In the genomic region with DNA sequence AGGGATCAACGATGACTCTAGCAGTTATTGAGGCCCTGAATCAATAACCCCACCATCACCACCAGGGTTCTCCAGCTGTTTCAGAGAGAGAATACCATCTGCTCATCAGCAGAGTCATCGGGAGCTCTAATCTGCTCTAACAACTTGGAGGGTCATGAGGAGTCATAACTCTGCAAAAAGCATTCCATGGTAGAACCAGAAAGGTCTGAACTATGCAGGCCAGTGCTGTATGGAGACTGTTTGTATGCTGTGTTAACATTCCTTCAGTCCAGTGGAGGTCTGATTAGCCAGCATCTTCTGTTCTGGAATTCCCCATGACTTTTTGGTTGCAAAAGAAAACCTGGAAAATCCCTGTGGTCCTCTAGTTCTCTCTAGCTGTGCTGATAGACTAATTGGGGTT, we compare ENCODE assay signal across 11 cellular contexts. TPM values are rescaled to one million over a fixed set of nuclear protein-coding genes. Genes with fewer than 3 reads are reported as not detected.
DNase-seq lines count a peak whose midpoint lies in the region; ATAC-seq, FAIRE-seq and TF ChIP-seq lines count a peak whose summit lies in the region.
"Had no signal": no experiment of that assay in that cellular context is flagged by ENCODE, and none has a peak within 500 bp of the region (broad histone marks: within the 10 kb centered on the region; RNA-seq: fewer than 3 reads in every experiment).

No MANE protein-coding gene starts in this region.

- peak overlapping the region; percentile 88 for H2BK12ac ChIP-seq in trophoblast cell (ENCODE audit: low read length)

- H3K18ac ChIP-seq in trophoblast cell (ENCODE audit: low read length) = no peak overlapping the region

- H3K14ac ChIP-seq in trophoblast cell (ENCODE audit: low read length) = peak overlapping the region; percentile 90

- no peak for TF ChIP-seq POLR2A in endothelial cell of umbilical vein (IDR thresholded peaks at IDR 0.05; ENCODE audit: low read depth, low read length)

- H3K4me3 ChIP-seq in endothelial cell of umbilical vein (replicated peaks in 1 of 3; ENCODE audit: insufficient read depth in 1 of 3, low read depth in 1 of 3, low read length in 3 of 3) (no peak overlapping the region), trophoblast cell (ENCODE audit: low read depth, low read length) (no peak overlapping the region)
- H3K4me3 ChIP-seq: left ventricle myocardium inferior had no signal

- H3K27me3 ChIP-seq in endothelial cell of umbilical vein (ENCODE audit: control insufficient read depth in 2 of 2, insufficient read depth in 2 of 2, low read length in 2 of 2) (no peaks in the 10 kb centered on the region), trophoblast cell (ENCODE audit: insufficient read depth, low read length) (no peaks in the 10 kb centered on the region)

- H4K20me1 ChIP-seq in endothelial cell of umbilical vein (replicated peaks; ENCODE audit: control insufficient read depth, extremely low read depth, insufficient read depth, low read length) = no peaks in the 10 kb centered on the region

- no peak overlapping the region for H2AK5ac ChIP-seq in trophoblast cell (ENCODE audit: low read length)

- peak overlapping the region; percentile 96 for H4K91ac ChIP-seq in trophoblast cell (ENCODE audit: low read depth, low read length)

- POLR2A ChIA-PET in endothelial cell of umbilical vein (lab: Charles Lee) = interaction anchor here (1.2 to 1.7 kb wide), 2 partner anchors 15 to 60 kb away, joined by 3 to 4 read pairs; no protein-coding TSS in a partner anchor

- FAIRE-seq in endothelial cell of umbilical vein (lab: Jason Lieb, UNC) = no peak

- peak overlapping the region; percentile 99 for H2BK120ac ChIP-seq in trophoblast cell (ENCODE audit: insufficient read depth, low read length, poor library complexity)

- H3K9me3 ChIP-seq in endothelial cell of umbilical vein (replicated peaks; ENCODE audit: control insufficient read depth, insufficient read depth, low read length) (no peaks in the 10 kb centered on the region), trophoblast cell (ENCODE audit: insufficient read depth, low read depth, low read length) (no peaks in the 10 kb centered on the region)
- H3K9me3 ChIP-seq: left ventricle myocardium inferior had no signal

- H3K4ac ChIP-seq in trophoblast cell (ENCODE audit: low read depth, low read length) = no peak overlapping the region

- H3K27ac ChIP-seq in endothelial cell of umbilical vein (ENCODE audit: insufficient read depth, low read depth, low read length) (peak overlapping the region; percentile 91), trophoblast cell (ENCODE audit: low read depth, low read length) (peak overlapping the region; percentile 98)
- H3K27ac ChIP-seq: left ventricle myocardium inferior had no signal

- dilution Hi-C loops in endothelial cell of umbilical vein (cut with MboI; ENCODE audit: extremely low pct_ligation_motif_present, low sequenced_read_pairs) = no loop called here

- no peak overlapping the region for H3K4me3 Mint-ChIP-seq in Calu3 (ENCODE audit: low read depth, unreplicated experiment)

- H3K36me3 ChIP-seq in endothelial cell of umbilical vein (ENCODE audit: control insufficient read depth in 2 of 2, extremely low read depth in 1 of 2, insufficient read depth in 2 of 2, low read length in 2 of 2) (no peaks in the 10 kb centered on the region), trophoblast cell (ENCODE audit: control insufficient read depth in 1 of 2, insufficient read depth in 2 of 2, low read length in 2 of 2) (no peaks in the 10 kb centered on the region)
- H3K36me3 ChIP-seq: left ventricle myocardium inferior had no signal

- TF ChIP-seq CTCF in Calu3 (IDR thresholded peaks at IDR 0.05; ENCODE audit: unreplicated experiment) (no peak), endothelial cell of umbilical vein (IDR thresholded peaks at IDR 0.05; ENCODE audit: extremely low read depth in 1 of 2, insufficient read depth in 1 of 2, low read depth in 1 of 2, low read length in 2 of 2) (no peak)

- H2BK5ac ChIP-seq in trophoblast cell (ENCODE audit: low read depth, low read length, poor library complexity) = peak overlapping the region; percentile 95

- H3K79me1 ChIP-seq in trophoblast cell (ENCODE audit: low read length) = peaks cover 60% of the 10 kb centered on the region

- DNase-seq in Calu3 (no peak), NCI-H524 (lab: John Stamatoyannopoulos, UW) (peak; percentile 4 to 49), endothelial cell of umbilical vein (ENCODE audit: low read depth, low spot score) (peak; percentile 46), trophoblast cell (peak; percentile 89 to 96)
- DNase-seq in central memory CD4-positive, alpha-beta T cell = no peak
- DNase-seq: activated CD8-positive, alpha-beta memory T cell treated with anti-CD3 and anti-CD28 coated beads, Interleukin-2, amount 50 U/mL, for 4 hours; left ventricle myocardium inferior; NCI-H2081 treated with DMSO at 0.1 percent for 48 hours had no signal

- H3K23ac ChIP-seq in trophoblast cell (ENCODE audit: low read length) = no peak overlapping the region

- peak overlapping the region; percentile 69 for H4K8ac ChIP-seq in trophoblast cell (ENCODE audit: low read depth, low read length)

- H3K27ac Mint-ChIP-seq in Calu3 (ENCODE audit: unreplicated experiment) = peak overlapping the region; percentile 96

- no peak overlapping the region for H2AFZ ChIP-seq in endothelial cell of umbilical vein (ENCODE audit: low read depth, low read length)
- H2AFZ ChIP-seq in trophoblast cell (ENCODE audit: insufficient read depth, low read length, poor library complexity) = no peak overlapping the region

- BruUV-seq in Calu3 (replicated peaks; lab: Mats Ljungman, UMichigan) (no TSS peak), endothelial cell of umbilical vein (replicated peaks; lab: Mats Ljungman, UMichigan) (no TSS peak)

- H3K4me1 ChIP-seq in endothelial cell of umbilical vein (ENCODE audit: control insufficient read depth, extremely low read depth, insufficient read depth, low read length) (peaks cover 62% of the 10 kb centered on the region), trophoblast cell (ENCODE audit: control insufficient read depth in 1 of 2, insufficient read depth in 2 of 2, low read length in 2 of 2) (peaks cover 34 to 40% of the 10 kb centered on the region in 2 experiments)

- H3K27me3 Mint-ChIP-seq in Calu3 (ENCODE audit: unreplicated experiment) = no peaks in the 10 kb centered on the region

- no peaks in the 10 kb centered on the region for H3K9me3 Mint-ChIP-seq in Calu3 (ENCODE audit: low read depth, unreplicated experiment)

- ATAC-seq in GM21526 (IDR thresholded peaks at IDR 0.05; ENCODE audit: low FRiP score, unreplicated experiment) (no peak), HG02623 (IDR thresholded peaks at IDR 0.05; ENCODE audit: unreplicated experiment) (no peak), HG02798 (IDR thresholded peaks at IDR 0.05; ENCODE audit: poor library complexity, unreplicated experiment) (no peak)

- H3K36me3 Mint-ChIP-seq in Calu3 (ENCODE audit: insufficient read depth, unreplicated experiment) = peaks cover 30% of the 10 kb centered on the region

- no peak overlapping the region for H4K12ac ChIP-seq in trophoblast cell (ENCODE audit: low read depth, low read length)

- peaks cover 73% of the 10 kb centered on the region for H3K4me1 Mint-ChIP-seq in Calu3 (ENCODE audit: low read depth, unreplicated experiment)

- intact Hi-C loops in Calu3 (cut with micrococcal nuclease; ENCODE audit: unreplicated experiment) = loop anchor here (2.0 to 5.0 kb wide), 3 partner anchors 33 to 63 kb away; no protein-coding TSS in a partner anchor
- intact Hi-C loops in endothelial cell of umbilical vein (cut with micrococcal nuclease) = loop anchor here (5.0 kb wide), 3 partner anchors 163 to 868 kb away; no protein-coding TSS in a partner anchor

- no peaks in the 10 kb centered on the region for H3K79me2 ChIP-seq in endothelial cell of umbilical vein (ENCODE audit: control insufficient read depth, insufficient read depth, low read length)
- H3K79me2 ChIP-seq in trophoblast cell (ENCODE audit: control insufficient read depth, insufficient read depth, low read length, poor library complexity) = peaks cover 8% of the 10 kb centered on the region

- WGBS in trophoblast cell (ENCODE audit: extremely low coverage, insufficient coverage, insufficient read length) = no CpG with 5 or more reads among the region's 2 CpGs

- CTCF ChIA-PET in Calu3 (lab: Charles Lee) (interaction anchor here (0.8 to 3.5 kb wide), 5 partner anchors 10 to 61 kb away, joined by 3 to 29 read pairs (median 5); no protein-coding TSS in a partner anchor), endothelial cell of umbilical vein (lab: Charles Lee) (interaction anchor here (1.0 to 7.8 kb wide), 13 partner anchors 11 to 785 kb away, joined by 3 to 84 read pairs (median 9); no protein-coding TSS in a partner anchor)

- H3K9me1 ChIP-seq in endothelial cell of umbilical vein (replicated peaks; ENCODE audit: control insufficient read depth, extremely low read depth, insufficient read depth, low read length) = no peaks in the 10 kb centered on the region

- H3K9ac ChIP-seq in endothelial cell of umbilical vein (replicated peaks; ENCODE audit: extremely low read depth, insufficient read depth, low read length) (no peak overlapping the region), trophoblast cell (ENCODE audit: low read length) (no peak overlapping the region)

- H3K4me2 ChIP-seq in endothelial cell of umbilical vein (ENCODE audit: insufficient read depth, low read length) (no peak overlapping the region), trophoblast cell (ENCODE audit: low read length) (no peak overlapping the region)

TF ChIP-seq in endothelial cell of umbilical vein, 7 proteins besides CTCF, POLR2A, EP300 and RAD21:
- TF ChIP-seq, protein P1, sequence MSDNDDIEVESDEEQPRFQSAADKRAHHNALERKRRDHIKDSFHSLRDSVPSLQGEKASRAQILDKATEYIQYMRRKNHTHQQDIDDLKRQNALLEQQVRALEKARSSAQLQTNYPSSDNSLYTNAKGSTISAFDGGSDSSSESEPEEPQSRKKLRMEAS (IDR thresholded peaks at IDR 0.05; ENCODE audit: insufficient read depth, insufficient read length) = no peak
- no peak for TF ChIP-seq JUN (IDR thresholded peaks at IDR 0.05; ENCODE audit: borderline replicate concordance, insufficient read depth, insufficient read length, low read depth)
- no peak for TF ChIP-seq MYC (IDR thresholded peaks at IDR 0.05; ENCODE audit: low read depth, low read length)
- no peak for TF ChIP-seq GATA2 (IDR thresholded peaks at IDR 0.05; ENCODE audit: insufficient read depth, insufficient read length, low read depth, low read length)

RNA-seq across cellular contexts. Expression of a gene that starts 9.4 kb away (rescaled TPM):
- total RNA-seq in Calu3 (2022) (50.0 and 84.8 TPM in 2 replicates), endothelial cell of umbilical vein (not detected in 2 replicates)
- 0.03 and 0.05 TPM in 2 replicates for polyA plus RNA-seq in endothelial cell of umbilical vein
- 0.03 and 0.04 TPM in 2 replicates for polyA plus RNA-seq in endothelial cell of umbilical vein (2011; cell fraction: cytosol; rRNA removed)
- polyA plus RNA-seq in endothelial cell of umbilical vein (2011; cell fraction: nucleus; rRNA removed) = 0.11 and 0.13 TPM in 2 replicates
- polyA plus RNA-seq in endothelial cell of umbilical vein (2012) = 0.05 TPM in 2 replicates
- polyA minus RNA-seq in endothelial cell of umbilical vein = not detected in 2 replicates
- not detected for polyA minus RNA-seq in endothelial cell of umbilical vein (2011; cell fraction: cytosol; rRNA and poly(A)+ RNA removed)
- polyA minus RNA-seq in endothelial cell of umbilical vein (2011; cell fraction: nucleus; rRNA and poly(A)+ RNA removed) = 0.14 TPM in 1 of 2 replicates, not detected in the other
- 100 and 101 TPM in 2 replicates for polyA plus RNA-seq in trophoblast cell (2013)

Comparison
In these comparisons a context has a peak if more than half of its experiments do, and no peak if none do; other contexts are left out.
1. DNase-seq: peak in NCI-H524 (2 of 2), endothelial cell of umbilical vein (single experiment) and trophoblast cell (2 of 2); none in Calu3 (single experiment) and central memory CD4-positive, alpha-beta T cell (single experiment).
2. RNA of a gene that starts 9.4 kb away (total RNA-seq): 50.0 to 84.8 TPM in Calu3; not detected in endothelial cell of umbilical vein; every median in the first group is over 10 times any median in the second.